In genomic region chr19:17338440-17339078, GRCh38 we compare ENCODE assay signal across 8 cellular contexts. TPM values are rescaled to one million over a fixed set of nuclear protein-coding genes. Genes with fewer than 3 reads are reported as not detected.
DNase-seq lines count a peak whose midpoint lies in the region; ATAC-seq, FAIRE-seq and TF ChIP-seq lines count a peak whose summit lies in the region.

No MANE protein-coding gene starts in this region.

- no peak for ATAC-seq in stimulated activated naive CD8-positive, alpha-beta T cell treated with anti-CD3 and anti-CD28 coated beads, Interleukin-15, Interleukin-2, amounts not matched to agents 100 U/mL and 50 U/mL, for 24 hours
- no peak for ATAC-seq in GM19467 (IDR thresholded peaks at IDR 0.05; ENCODE audit: unreplicated experiment)
- no peak for ATAC-seq in HG03097 (IDR thresholded peaks at IDR 0.05; ENCODE audit: low FRiP score, unreplicated experiment)

- peak overlapping the region; percentile 90 for H2AFZ ChIP-seq in astrocyte (ENCODE audit: low read depth, low read length)

- H3K4me1 ChIP-seq in astrocyte (ENCODE audit: insufficient read depth, low read length) (peaks cover 18% of the 10 kb centered on the region), mesodermal cell (ENCODE audit: control insufficient read depth, insufficient read depth, low read length, poor library complexity, severe bottlenecking) (no peaks in the 10 kb centered on the region)

- H3K36me3 Mint-ChIP-seq in stimulated activated naive CD8-positive, alpha-beta T cell treated with anti-CD3 and anti-CD28 coated beads, Interleukin-15, Interleukin-2, amounts not matched to agents 100 ng/mL and 50 ng/mL, for 24 hours (ENCODE audit: low read depth) = peaks cover 15% of the 10 kb centered on the region
- peaks cover 2% of the 10 kb centered on the region for H3K36me3 Mint-ChIP-seq in astrocyte (ENCODE audit: low read depth, unreplicated experiment)

- peak overlapping the region; percentile 96 for H3K27ac Mint-ChIP-seq in stimulated activated naive CD8-positive, alpha-beta T cell treated with anti-CD3 and anti-CD28 coated beads, Interleukin-15, Interleukin-2, amounts not matched to agents 100 ng/mL and 50 ng/mL, for 24 hours
- H3K27ac Mint-ChIP-seq in astrocyte (ENCODE audit: unreplicated experiment) = no peak overlapping the region

- H3K36me3 ChIP-seq in astrocyte (ENCODE audit: insufficient read depth, low read length) (no peaks in the 10 kb centered on the region), mesodermal cell (ENCODE audit: control insufficient read depth, insufficient read depth, low read length) (peaks cover 29% of the 10 kb centered on the region)

- WGBS in mesodermal cell (ENCODE audit: insufficient coverage in 2 of 2), 2 experiments = 95 to 96% methylated on average over 21 to 25 of the region's 29 CpGs

- no peaks in the 10 kb centered on the region for H3K9me3 Mint-ChIP-seq in stimulated activated naive CD8-positive, alpha-beta T cell treated with anti-CD3 and anti-CD28 coated beads, Interleukin-15, Interleukin-2, amounts not matched to agents 100 ng/mL and 50 ng/mL, for 24 hours
- no peaks in the 10 kb centered on the region for H3K9me3 Mint-ChIP-seq in astrocyte (ENCODE audit: unreplicated experiment)

- H3K4me3 ChIP-seq in astrocyte (ENCODE audit: insufficient read depth, low read depth, low read length) (peak overlapping the region; percentile 76), mesodermal cell (ENCODE audit: extremely low read depth, insufficient read depth, low read length, poor library complexity, severe bottlenecking) (peak overlapping the region; percentile 83)

- H3K27me3 ChIP-seq in astrocyte (ENCODE audit: insufficient read depth, low read length) = no peaks in the 10 kb centered on the region

- H3K27me3 Mint-ChIP-seq in stimulated activated naive CD8-positive, alpha-beta T cell treated with anti-CD3 and anti-CD28 coated beads, Interleukin-15, Interleukin-2, amounts not matched to agents 100 ng/mL and 50 ng/mL, for 24 hours = no peaks in the 10 kb centered on the region
- H3K27me3 Mint-ChIP-seq in astrocyte (ENCODE audit: low read depth, unreplicated experiment) = no peaks in the 10 kb centered on the region

- no peak for TF ChIP-seq CTCF in astrocyte (IDR thresholded peaks at IDR 0.05; ENCODE audit: insufficient read depth, low read depth, low read length)

- peak overlapping the region; percentile 83 for H3K9ac ChIP-seq in astrocyte (ENCODE audit: low read length)

- H3K4me2 ChIP-seq in astrocyte (ENCODE audit: low read length) = peak overlapping the region; percentile 94

- no peak for DNase-seq in stimulated activated naive CD8-positive, alpha-beta T cell treated with anti-CD3 and anti-CD28 coated beads, Interleukin-15, Interleukin-2, amounts not matched to agents 100 U/mL and 50 U/mL, for 24 hours
- DNase-seq in astrocyte (ENCODE audit: low read depth) (no peak), NCI-H446 treated with DMSO at 0.1 percent for 48 hours (lab: John Stamatoyannopoulos, UW) (no peak), A172 (ENCODE audit: low spot score) (no peak)

- H3K9me3 ChIP-seq in astrocyte (ENCODE audit: insufficient read depth, low read depth, low read length) (no peaks in the 10 kb centered on the region), mesodermal cell (ENCODE audit: control insufficient read depth, low read length) (no peaks in the 10 kb centered on the region)

- peak overlapping the region; percentile 94 for H3K4me3 Mint-ChIP-seq in stimulated activated naive CD8-positive, alpha-beta T cell treated with anti-CD3 and anti-CD28 coated beads, Interleukin-15, Interleukin-2, amounts not matched to agents 100 ng/mL and 50 ng/mL, for 24 hours
- peak overlapping the region; percentile 97 for H3K4me3 Mint-ChIP-seq in astrocyte (ENCODE audit: unreplicated experiment)

- peaks cover 38% of the 10 kb centered on the region for H3K4me1 Mint-ChIP-seq in stimulated activated naive CD8-positive, alpha-beta T cell treated with anti-CD3 and anti-CD28 coated beads, Interleukin-15, Interleukin-2, amounts not matched to agents 100 ng/mL and 50 ng/mL, for 24 hours (ENCODE audit: low read depth)
- H3K4me1 Mint-ChIP-seq in astrocyte (ENCODE audit: low read depth, unreplicated experiment) = peaks cover 3% of the 10 kb centered on the region

- peaks cover 13% of the 10 kb centered on the region for H3K79me2 ChIP-seq in astrocyte (ENCODE audit: insufficient read depth, low read length)

- no peaks in the 10 kb centered on the region for H4K20me1 ChIP-seq in astrocyte (ENCODE audit: insufficient read depth, low read length)

- FAIRE-seq in astrocyte (lab: Jason Lieb, UNC) = no peak

- H3K27ac ChIP-seq in astrocyte (ENCODE audit: low read depth, low read length) = no peak overlapping the region
- H3K27ac ChIP-seq in mesodermal cell (ENCODE audit: low read depth, low read length, severe bottlenecking) = no peak overlapping the region

RNA-seq across cellular contexts. Expression of gene GTPBP3, which starts 1.2 kb away (rescaled TPM):
- total RNA-seq in astrocyte = 21.4 and 21.7 TPM in 2 replicates
- 34.5 TPM for polyA plus RNA-seq in mesodermal cell (2013, experiment 1 of 2)
- polyA plus RNA-seq in mesodermal cell (2013, experiment 2 of 2) = 28.0 TPM
- total RNA-seq in A172 (2014; rRNA removed; shearing (Covaris generic)) = 21.5 and 24.0 TPM in 2 replicates

RNA-seq across cellular contexts. Expression of gene ANO8, which starts 3.9 kb away (rescaled TPM):
- total RNA-seq in astrocyte = 8.1 and 9.0 TPM in 2 replicates
- 23.3 TPM for polyA plus RNA-seq in mesodermal cell (2013, experiment 1 of 2)
- polyA plus RNA-seq in mesodermal cell (2013, experiment 2 of 2) = 17.4 TPM
- total RNA-seq in A172 (2014; rRNA removed; shearing (Covaris generic)) = 4.2 and 5.1 TPM in 2 replicates

RNA-seq across cellular contexts. Expression of gene DDA1, which starts 29.2 kb away (rescaled TPM):
- total RNA-seq in astrocyte = 115 and 123 TPM in 2 replicates
- 81.9 TPM for polyA plus RNA-seq in mesodermal cell (2013, experiment 1 of 2)
- polyA plus RNA-seq in mesodermal cell (2013, experiment 2 of 2) = 59.5 TPM
- total RNA-seq in A172 (2014; rRNA removed; shearing (Covaris generic)) = 89.1 and 104 TPM in 2 replicates

RNA-seq across cellular contexts. Expression of gene MRPL34, which starts 32.9 kb away (rescaled TPM):
- 64.8 and 65.1 TPM in 2 replicates for total RNA-seq in astrocyte
- 74.0 TPM for polyA plus RNA-seq in mesodermal cell (2013, experiment 1 of 2)
- 61.0 TPM for polyA plus RNA-seq in mesodermal cell (2013, experiment 2 of 2)
- 79.1 and 183 TPM in 2 replicates for total RNA-seq in A172 (2014; rRNA removed; shearing (Covaris generic))

RNA-seq across cellular contexts. Expression of gene ABHD8, which starts 35.3 kb away (rescaled TPM):
- total RNA-seq in astrocyte = 8.5 and 9.4 TPM in 2 replicates
- polyA plus RNA-seq in mesodermal cell (2013, experiment 1 of 2) = 6.3 TPM
- 5.8 TPM for polyA plus RNA-seq in mesodermal cell (2013, experiment 2 of 2)
- total RNA-seq in A172 (2014; rRNA removed; shearing (Covaris generic)) = 20.7 and 31.1 TPM in 2 replicates
